8 cellular contexts compared by ENCODE assay signal in the genomic region with DNA sequence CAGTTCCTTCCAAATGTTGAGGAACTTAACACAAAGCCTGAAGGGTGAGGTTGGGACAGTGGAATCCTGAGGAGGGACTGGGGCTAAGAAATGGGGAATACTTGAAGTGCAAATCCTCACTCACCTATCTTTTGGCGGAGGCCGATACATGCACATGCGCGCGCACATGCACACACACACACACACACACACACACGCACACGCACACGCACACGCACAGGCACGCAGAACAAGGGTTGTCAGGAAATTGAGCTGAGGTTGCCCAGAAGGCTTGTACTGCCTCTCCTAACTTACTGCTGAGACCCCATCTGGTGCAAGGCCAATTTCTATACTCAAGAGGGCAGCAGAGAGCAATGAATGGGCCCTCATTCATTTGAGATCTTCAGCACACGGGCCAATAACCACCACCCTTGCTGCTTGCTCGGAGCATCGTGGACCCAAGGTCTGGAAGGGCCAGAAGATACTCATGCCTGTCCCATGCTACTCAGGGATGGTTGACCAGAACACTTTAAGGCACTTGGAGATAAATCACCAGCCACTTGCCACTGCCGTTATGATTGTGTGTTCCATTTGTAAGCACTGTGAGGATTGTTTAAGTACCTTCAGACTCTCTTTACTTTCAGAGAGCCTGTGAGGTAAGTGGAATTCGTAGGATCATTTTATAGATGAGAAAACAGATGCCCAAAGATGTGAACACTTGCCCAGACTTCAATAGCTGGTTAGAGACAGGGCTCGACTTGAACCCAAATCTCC. TPM values are rescaled to one million over a fixed set of nuclear protein-coding genes. Genes with fewer than 3 reads are reported as not detected.
DNase-seq lines count a peak whose midpoint lies in the region; TF ChIP-seq lines count a peak whose summit lies in the region.

No MANE protein-coding gene starts in this region.

- H3K27ac ChIP-seq in SJSA1 (no peak overlapping the region), uterus (no peak overlapping the region)

- H3K4me1 ChIP-seq in SJSA1 (replicated peaks) (no peaks in the 10 kb centered on the region; the same call in 1 of the 2 replicates), uterus (no peaks in the 10 kb centered on the region)

- H3K4me1 Mint-ChIP-seq in HFFc6 (ENCODE audit: low read depth) = peaks cover 31% of the 10 kb centered on the region

- H3K27ac Mint-ChIP-seq in HFFc6 = no peak overlapping the region

- no peak for TF ChIP-seq POLR2A in uterus (IDR thresholded peaks at IDR 0.05)

- H3K9me3 Mint-ChIP-seq in HFFc6 = no peaks in the 10 kb centered on the region

- H3K27me3 Mint-ChIP-seq in HFFc6 (ENCODE audit: insufficient read depth) = no peaks in the 10 kb centered on the region; the same call in 1 of the 2 replicates

- H3K27me3 ChIP-seq in SJSA1 (replicated peaks) = no peaks in the 10 kb centered on the region
- H3K27me3 ChIP-seq in uterus = no peaks in the 10 kb centered on the region

- no peaks in the 10 kb centered on the region for H3K36me3 ChIP-seq in SJSA1
- no peaks in the 10 kb centered on the region for H3K36me3 ChIP-seq in uterus

- no peak overlapping the region for H3K4me3 ChIP-seq in SJSA1
- H3K4me3 ChIP-seq in uterus = no peak overlapping the region

- peak; percentile 73 for DNase-seq in HFFc6
- peak; percentile 94 for DNase-seq in NAMALWA (ENCODE audit: low spot score)
- DNase-seq in SJSA1 (ENCODE audit: low read depth in 1 of 2, low spot score in 2 of 2) = peak; percentile 69
- peak in 3 of 4 experiments; percentile 4 to 47 (median 25) for DNase-seq in activated naive CD4-positive, alpha-beta T cell (lab: John Stamatoyannopoulos, UW)
- peak; percentile 79 for DNase-seq in glomerular visceral epithelial cell (ENCODE audit: extremely low spot score)
- peak; percentile 84 for DNase-seq in pons (ENCODE audit: low spot score)
- peak; percentile 46 to 54 for DNase-seq in uterus

- H3K4me3 Mint-ChIP-seq in HFFc6 = peak overlapping the region; percentile 45

- no peaks in the 10 kb centered on the region for H3K36me3 Mint-ChIP-seq in HFFc6 (ENCODE audit: low read depth)

- intact Hi-C loops in uterus (cut with DNase I; ENCODE audit: low total_unique reads) = no loop called here

- TF ChIP-seq CTCF in GM12801 (IDR thresholded peaks at IDR 0.05; ENCODE audit: extremely low read depth, insufficient read length) (peak; percentile 75), HFFc6 (IDR thresholded peaks at IDR 0.05) (peak; percentile 81), uterus (IDR thresholded peaks at IDR 0.05) (peak; percentile 41 to 70 (median 58))

- H3K9me3 ChIP-seq in SJSA1 (replicated peaks) (no peaks in the 10 kb centered on the region), uterus (no peaks in the 10 kb centered on the region)

RNA-seq across cellular contexts. Expression of a gene that starts 21.5 kb away (rescaled TPM):
- total RNA-seq in HFFc6 (2021; fragmentation: NEBNext Ultra II Directional; extraction: Animal tissue kit (Norgen Biotek cat#: 25700)) = 100 to 1,000 TPM; 637 to 736 (median 692) TPM
- total RNA-seq in SJSA1 (2014; rRNA removed; shearing (Covaris generic)) = 309 and 496 TPM in 2 replicates
- 100 to 1,000 TPM; 247 to 690 (median 555) TPM for total RNA-seq in uterus

RNA-seq across cellular contexts. Expression of a gene that starts 45.7 kb away (rescaled TPM):
- total RNA-seq in HFFc6 (2021; fragmentation: NEBNext Ultra II Directional; extraction: Animal tissue kit (Norgen Biotek cat#: 25700)) = 10 to 100 TPM; 12.5 to 15.1 (median 13.7) TPM
- 10.2 and 13.8 TPM in 2 replicates for total RNA-seq in SJSA1 (2014; rRNA removed; shearing (Covaris generic))
- 10 to 100 TPM; 29.4 to 99.9 (median 45.8) TPM for total RNA-seq in uterus

RNA-seq across cellular contexts. Expression of a gene that starts 45.8 kb away (rescaled TPM):
- total RNA-seq in HFFc6 (2021; fragmentation: NEBNext Ultra II Directional; extraction: Animal tissue kit (Norgen Biotek cat#: 25700)) = 10 to 100 TPM; 20.2 to 25.6 (median 24.6) TPM
- 23.6 and 30.3 TPM in 2 replicates for total RNA-seq in SJSA1 (2014; rRNA removed; shearing (Covaris generic))
- 10 to 100 TPM in 2 of 4 donors, 1 to 10 TPM in 2; 6.9 to 54.5 (median 13.7) TPM for total RNA-seq in uterus

Comparison
In these comparisons a context has a peak if more than half of its experiments do, and no peak if none do; other contexts are left out.
1. DNase-seq: peak in every context shown above with its lines; median percentile 94 in NAMALWA; 84 in pons; 79 in glomerular visceral epithelial cell; 73 in HFFc6; 69 in SJSA1; 50 in uterus; 25 in activated naive CD4-positive, alpha-beta T cell.